Comparison of ENCODE assay signal across 8 cellular contexts in genomic region chr11:121024989-121025388, GRCh38. TPM values are rescaled to one million over a fixed set of nuclear protein-coding genes. Genes with fewer than 3 reads are reported as not detected.
A peak's percentile ranks its signal among the peaks of the same experiment; 100 is the strongest.
DNase-seq lines count a peak whose midpoint lies in the region; ATAC-seq and TF ChIP-seq lines count a peak whose summit lies in the region.

No MANE protein-coding gene starts in this region.

- BruUV-seq in PC-9 (replicated peaks; lab: Mats Ljungman, UMichigan): TSS peak; percentile 24

- H3K4me2 ChIP-seq in PC-9: peak overlapping the region; percentile 84
- H3K4me2 ChIP-seq in neural cell (ENCODE audit: low read length): peak overlapping the region; percentile 91

- no peak for TF ChIP-seq POLR2A in erythroblast (IDR thresholded peaks at IDR 0.05; ENCODE audit: low read length)

- TF ChIP-seq EP300 in neural cell (conservative IDR thresholded peaks at IDR 0.05; ENCODE audit: poor library complexity, severe bottlenecking): no peak

- POLR2A ChIA-PET in PC-9 (lab: Charles Lee; ENCODE audit: unreplicated experiment): interaction anchor here (0.6 kb wide), 1 partner anchor 298 kb away, joined by 3 read pairs; no protein-coding TSS in a partner anchor

- TF ChIP-seq CTCF in GM12865 (IDR thresholded peaks at IDR 0.05; ENCODE audit: insufficient read depth, low read depth, low read length, missing control alignments) (no peak), PC-9 (conservative IDR thresholded peaks at IDR 0.05) (no peak), neural cell (IDR thresholded peaks at IDR 0.05; ENCODE audit: poor library complexity, severe bottlenecking) (no peak)

- peaks cover 16% of the 10 kb centered on the region for H3K27me3 ChIP-seq in PC-9 (ENCODE audit: insufficient read depth, low read depth)
- no peaks in the 10 kb centered on the region for H3K27me3 ChIP-seq in neural cell (ENCODE audit: insufficient read depth, low read depth, low read length)

- H3K9ac ChIP-seq in neural cell (ENCODE audit: low read length): peak overlapping the region; percentile 91

- no peak for ATAC-seq in GM18502 (IDR thresholded peaks at IDR 0.05; ENCODE audit: poor library complexity, unreplicated experiment)

- H3K27ac ChIP-seq in PC-9 (no peak overlapping the region), neural cell (ENCODE audit: low read length) (no peak overlapping the region)

- H3K4me3 ChIP-seq in GM12865 (ENCODE audit: low read depth, low read length) (peak overlapping the region; percentile 61), PC-9 (peak overlapping the region; percentile 80), neural cell (ENCODE audit: low read length) (peak overlapping the region; percentile 93)

- H3K9me3 ChIP-seq in PC-9 (ENCODE audit: insufficient read depth, low read depth) (no peaks in the 10 kb centered on the region), neural cell (ENCODE audit: low read length) (no peaks in the 10 kb centered on the region)

- intact Hi-C loops in PC-9 (cut with micrococcal nuclease; ENCODE audit: unreplicated experiment): no loop called here

- CTCF ChIA-PET in PC-9 (lab: Charles Lee): no interaction called here

- peaks cover 18% of the 10 kb centered on the region for H3K79me2 ChIP-seq in PC-9 (ENCODE audit: low read depth)
- peaks cover 49% of the 10 kb centered on the region for H3K79me2 ChIP-seq in neural cell (replicated peaks; ENCODE audit: insufficient read depth, low read length)

- H4K20me1 ChIP-seq in PC-9 (ENCODE audit: insufficient read depth): peaks cover 8% of the 10 kb centered on the region
- H4K20me1 ChIP-seq in neural cell (ENCODE audit: insufficient read depth): no peaks in the 10 kb centered on the region

- H3K36me3 ChIP-seq in PC-9 (ENCODE audit: low read depth) (no peaks in the 10 kb centered on the region), neural cell (ENCODE audit: insufficient read depth, low read length) (no peaks in the 10 kb centered on the region)

- H3K4me1 ChIP-seq in PC-9 (replicated peaks; ENCODE audit: insufficient read depth): peaks cover 10% of the 10 kb centered on the region

- H3F3A ChIP-seq in PC-9 (ENCODE audit: insufficient read depth, low read depth): 0 out of 2 replicates have a peak, but pooled peaks cover 7% of the 10 kb centered on the region
- H3F3A ChIP-seq in neural cell (ENCODE audit: insufficient read depth, low read length, poor library complexity, severe bottlenecking): no peaks in the 10 kb centered on the region

- DNase-seq in GM12865 (ENCODE audit: low read depth) (peak; percentile 14), PC-9 (no peak), erythroblast (lab: John Stamatoyannopoulos, UW) (peak; percentile 52), LoVo (ENCODE audit: low spot score) (no peak), Ammon's horn (ENCODE audit: low spot score) (no peak)
- DNase-seq in activated CD8-positive, alpha-beta memory T cell treated with anti-CD3 and anti-CD28 coated beads, Interleukin-2, amount 50 U/mL, for 4 hours: no peak

- no peaks in the 10 kb centered on the region for H3K9me2 ChIP-seq in PC-9 (ENCODE audit: insufficient read depth)
- H3K9me2 ChIP-seq in neural cell (ENCODE audit: insufficient read depth, low read length): no peaks in the 10 kb centered on the region

- H2AFZ ChIP-seq in PC-9 (0 out of 2 replicates have a peak overlapping the region, but pooled peaks have one; percentile 88), neural cell (ENCODE audit: low read depth, low read length) (no peak overlapping the region)

- no peak for TF ChIP-seq RAD21 in neural cell (conservative IDR thresholded peaks at IDR 0.05)

TF ChIP-seq in neural cell, 6 proteins besides CTCF, POLR2A, EP300 and RAD21:
- TF ChIP-seq MXI1 (conservative IDR thresholded peaks at IDR 0.05; ENCODE audit: poor library complexity, severe bottlenecking) (no peak), POLR2AphosphoS5 (IDR thresholded peaks at IDR 0.05) (no peak), EZH2 (IDR thresholded peaks at IDR 0.05; ENCODE audit: borderline replicate concordance, insufficient read depth, low read length, poor library complexity, severe bottlenecking) (no peak), TAF1 (IDR thresholded peaks at IDR 0.05; ENCODE audit: low read depth) (no peak), REST (IDR thresholded peaks at IDR 0.05; ENCODE audit: borderline replicate concordance) (no peak), SMC3 (conservative IDR thresholded peaks at IDR 0.05; ENCODE audit: poor library complexity) (no peak)

RNA-seq across cellular contexts. Expression of gene TBCEL, which starts 1.1 kb away (rescaled TPM):
- total RNA-seq in PC-9 (2021): 10.1 and 11.6 TPM in 2 replicates
- polyA plus RNA-seq in neural cell: 13.5 and 16.5 TPM in 2 replicates
- polyA minus RNA-seq in neural cell: 72.1 and 83.5 TPM in 2 replicates

Comparison
In these comparisons a context has a peak if more than half of its experiments do, and no peak if none do; other contexts are left out.
1. DNase-seq: peak in GM12865 (single experiment) and erythroblast (2 of 2); none in PC-9 (0 of 2), LoVo (single experiment), activated CD8-positive, alpha-beta memory T cell treated with anti-CD3 and anti-CD28 coated beads, Interleukin-2, amount 50 U/mL, for 4 hours (single experiment) and Ammon's horn (single experiment).
2. Peak in every context shown above with its lines, with median percentiles within 50 percentile points of each other: H3K4me3 ChIP-seq.